In genomic region chr2:61065706-61066688, GRCh38 we compare ENCODE assay signal across 1 cellular context.
A peak's percentile ranks its signal among the peaks of the same experiment; 100 is the strongest.
TF ChIP-seq lines count a peak whose summit lies in the region.

Gene SANBR, plus strand, starts transcription at chr2:61065871. Its CDS starts 4,480 bp downstream, at chr2:61070351.

TF ChIP-seq in HepG2, 621 proteins besides CTCF, POLR2A, EP300 and RAD21 (continued from another document and continues in another):
- no peak for TF ChIP-seq ZNF576 (CRISPR knock-in tag; IDR thresholded peaks at IDR 0.05)
- TF ChIP-seq GPBP1L1 (CRISPR knock-in tag; IDR thresholded peaks at IDR 0.05): no peak
- no peak for TF ChIP-seq LRRFIP1 (CRISPR knock-in tag; conservative IDR thresholded peaks at IDR 0.05)
- TF ChIP-seq FOXM1 (CRISPR knock-in tag; IDR thresholded peaks at IDR 0.05): no peak
- TF ChIP-seq ZC3H13 (CRISPR knock-in tag; IDR thresholded peaks at IDR 0.05): peak; percentile 94
- no peak for TF ChIP-seq ATRX (CRISPR knock-in tag; IDR thresholded peaks at IDR 0.05; ENCODE audit: borderline replicate concordance)
- TF ChIP-seq ZNF709 (CRISPR knock-in tag; IDR thresholded peaks at IDR 0.05): peak; percentile 89; the same call in 1 of the 2 replicates
- peak; percentile 63 for TF ChIP-seq KAT7 (CRISPR knock-in tag; IDR thresholded peaks at IDR 0.05; ENCODE audit: borderline replicate concordance)
- TF ChIP-seq ZNF598 (CRISPR knock-in tag; IDR thresholded peaks at IDR 0.05; ENCODE audit: borderline replicate concordance): peak; percentile 94; the same call in 1 of the 2 replicates
- TF ChIP-seq NFYB (CRISPR knock-in tag; IDR thresholded peaks at IDR 0.05): peak; percentile 82
- TF ChIP-seq TGIF2 (CRISPR knock-in tag; IDR thresholded peaks at IDR 0.05): peak; percentile 46; the same call in 1 of the 2 replicates
- TF ChIP-seq ZNF547 (CRISPR knock-in tag; IDR thresholded peaks at IDR 0.05): peak; percentile 93
- no peak for TF ChIP-seq ELF4 (CRISPR knock-in tag; IDR thresholded peaks at IDR 0.05; ENCODE audit: borderline replicate concordance)
- no peak for TF ChIP-seq ZNF878 (CRISPR knock-in tag; IDR thresholded peaks at IDR 0.05)
- 0 out of 2 replicates have a peak, but pooled peaks have one; percentile 17 for TF ChIP-seq ATF6 (CRISPR knock-in tag; conservative IDR thresholded peaks at IDR 0.05)
- peak; percentile 33; the same call in 1 of the 2 replicates for TF ChIP-seq ELF1 (CRISPR knock-in tag; IDR thresholded peaks at IDR 0.05)
- no peak for TF ChIP-seq ZNF569 (CRISPR knock-in tag; IDR thresholded peaks at IDR 0.05; ENCODE audit: borderline replicate concordance)
- TF ChIP-seq MTF1 (CRISPR knock-in tag; IDR thresholded peaks at IDR 0.05): no peak
- TF ChIP-seq BORCS8-MEF2B (CRISPR knock-in tag; IDR thresholded peaks at IDR 0.05): peak; percentile 68; the same call in 1 of the 2 replicates
- peak; percentile 80 for TF ChIP-seq YEATS4 (CRISPR knock-in tag; IDR thresholded peaks at IDR 0.05; ENCODE audit: borderline replicate concordance)
- no peak for TF ChIP-seq NFRKB (IDR thresholded peaks at IDR 0.05)
- TF ChIP-seq HNF4G (IDR thresholded peaks at IDR 0.05; ENCODE audit: borderline replicate concordance, low read depth, low read length): peak; percentile 40; the same call in 1 of the 2 replicates
- peak; percentile 65 for TF ChIP-seq HNF4G (CRISPR knock-in tag; IDR thresholded peaks at IDR 0.05; ENCODE audit: borderline replicate concordance, low read depth)
- TF ChIP-seq TCF12 (IDR thresholded peaks at IDR 0.05): no peak
- TF ChIP-seq TCF12 (CRISPR knock-in tag; IDR thresholded peaks at IDR 0.05): 0 out of 2 replicates have a peak, but pooled peaks have one; percentile 71
- no peak for TF ChIP-seq ZBTB40 (IDR thresholded peaks at IDR 0.05)
- peak; percentile 77; the same call in 1 of the 2 replicates for TF ChIP-seq ZBTB40 (CRISPR knock-in tag; IDR thresholded peaks at IDR 0.05)
- peak; percentile 78 for TF ChIP-seq TBX2 (CRISPR knock-in tag; IDR thresholded peaks at IDR 0.05; ENCODE audit: borderline replicate concordance)
- no peak; the same call in 1 of the 2 replicates for TF ChIP-seq NRL (CRISPR knock-in tag; IDR thresholded peaks at IDR 0.05; ENCODE audit: borderline replicate concordance)
- TF ChIP-seq ZNF280D (CRISPR knock-in tag; IDR thresholded peaks at IDR 0.05): no peak
- no peak for TF ChIP-seq ZNF704 (CRISPR knock-in tag; IDR thresholded peaks at IDR 0.05; ENCODE audit: borderline replicate concordance)
- no peak; the same call in none of the 2 replicates for TF ChIP-seq ZFP36L1 (CRISPR knock-in tag; IDR thresholded peaks at IDR 0.05)
- no peak; the same call in 1 of the 2 replicates for TF ChIP-seq ZBTB4 (CRISPR knock-in tag; IDR thresholded peaks at IDR 0.05; ENCODE audit: borderline replicate concordance)
- TF ChIP-seq MAFF (IDR thresholded peaks at IDR 0.05; ENCODE audit: low read depth, low read length): no peak
- TF ChIP-seq CCDC6 (CRISPR knock-in tag; IDR thresholded peaks at IDR 0.05): peak; percentile 85
- no peak for TF ChIP-seq ARNTL (CRISPR knock-in tag; IDR thresholded peaks at IDR 0.05)
